ENCODE assay signal across 1 cellular context in the genomic region with DNA sequence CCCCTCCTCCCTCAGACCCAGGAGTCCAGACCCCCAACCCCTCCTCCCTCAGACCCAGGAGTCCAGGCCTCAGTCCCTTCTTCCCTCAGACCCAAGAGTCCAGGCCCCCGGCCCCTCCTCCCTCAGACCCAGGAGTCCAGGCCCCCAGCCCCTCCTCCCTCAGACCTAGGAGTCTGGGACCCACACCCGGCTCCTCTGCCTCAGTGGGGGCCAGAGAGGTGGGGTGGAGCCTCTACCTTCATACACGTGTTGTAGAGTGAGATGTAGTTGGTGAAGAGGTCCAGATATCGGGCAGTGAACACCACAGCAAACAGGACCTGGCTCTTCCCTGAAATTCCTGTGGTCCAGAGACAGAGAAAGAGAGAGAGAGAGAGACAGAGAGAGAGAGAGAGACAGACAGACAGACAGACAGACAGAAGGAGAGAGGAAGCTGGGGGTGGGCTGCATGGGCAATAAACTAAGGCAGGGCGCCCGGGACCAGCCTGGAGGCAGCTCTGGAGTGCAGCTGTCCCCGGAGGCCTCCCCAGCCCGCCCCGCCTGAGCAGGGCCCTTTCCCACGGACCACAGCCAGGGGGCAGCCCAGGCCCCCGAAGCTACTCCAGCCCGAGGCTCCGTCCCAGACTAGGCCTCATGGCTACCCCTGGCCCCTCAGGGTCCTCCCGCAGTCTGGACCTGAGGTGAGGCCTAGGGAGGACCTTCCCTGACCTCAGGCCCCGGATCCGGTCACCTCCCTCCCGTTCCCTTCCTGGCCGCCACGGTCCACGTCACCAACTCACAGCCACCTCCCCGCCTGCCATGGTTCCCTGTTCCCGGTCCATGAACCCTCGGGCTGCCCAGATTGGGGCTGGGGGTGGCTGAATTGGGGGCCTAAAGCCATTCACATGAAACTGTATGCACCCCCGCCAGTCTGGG.
TF ChIP-seq lines count a peak whose summit lies in the region.

No MANE protein-coding gene starts in this region.

TF ChIP-seq in HepG2, 621 proteins besides CTCF, POLR2A, EP300 and RAD21 (continued from another document and continues in another):
- TF ChIP-seq, protein P1, sequence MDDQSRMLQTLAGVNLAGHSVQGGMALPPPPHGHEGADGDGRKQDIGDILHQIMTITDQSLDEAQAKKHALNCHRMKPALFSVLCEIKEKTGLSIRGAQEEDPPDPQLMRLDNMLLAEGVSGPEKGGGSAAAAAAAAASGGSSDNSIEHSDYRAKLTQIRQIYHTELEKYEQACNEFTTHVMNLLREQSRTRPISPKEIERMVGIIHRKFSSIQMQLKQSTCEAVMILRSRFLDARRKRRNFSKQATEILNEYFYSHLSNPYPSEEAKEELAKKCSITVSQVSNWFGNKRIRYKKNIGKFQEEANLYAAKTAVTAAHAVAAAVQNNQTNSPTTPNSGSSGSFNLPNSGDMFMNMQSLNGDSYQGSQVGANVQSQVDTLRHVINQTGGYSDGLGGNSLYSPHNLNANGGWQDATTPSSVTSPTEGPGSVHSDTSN (CRISPR knock-in tag; IDR thresholded peaks at IDR 0.05; ENCODE audit: borderline replicate concordance): no peak
- TF ChIP-seq ZBTB42 (CRISPR knock-in tag; IDR thresholded peaks at IDR 0.05) (no peak), FOXC1 (CRISPR knock-in tag; IDR thresholded peaks at IDR 0.05; ENCODE audit: borderline replicate concordance) (peak; percentile 31; the same call in 1 of the 2 replicates), ZSCAN30 (CRISPR knock-in tag; IDR thresholded peaks at IDR 0.05) (no peak), KLF16 (CRISPR knock-in tag; IDR thresholded peaks at IDR 0.05) (peak in 1 of 2 experiments; percentile 66; a peak in 1 of 4 replicates), ZNF607 (CRISPR knock-in tag; IDR thresholded peaks at IDR 0.05; ENCODE audit: borderline replicate concordance) (peak; percentile 73), ZNF326 (CRISPR knock-in tag; IDR thresholded peaks at IDR 0.05; ENCODE audit: borderline replicate concordance) (no peak), RFX5 (IDR thresholded peaks at IDR 0.05; ENCODE audit: low read depth, low read length) (no peak), KDM2A (CRISPR knock-in tag; IDR thresholded peaks at IDR 0.05; ENCODE audit: borderline replicate concordance, low read depth) (peak; percentile 88), TEAD3 (CRISPR knock-in tag; optimal IDR thresholded peaks at IDR 0.05; ENCODE audit: borderline replicate concordance) (peak; percentile 23), HDAC2 (CRISPR knock-in tag; IDR thresholded peaks at IDR 0.05) (no peak), ZNF605 (CRISPR knock-in tag; IDR thresholded peaks at IDR 0.05) (peak; percentile 93; the same call in 1 of the 2 replicates), DPF2 (CRISPR knock-in tag; IDR thresholded peaks at IDR 0.05; ENCODE audit: borderline replicate concordance, low read depth) (no peak), RNF2 (conservative IDR thresholded peaks at IDR 0.05; ENCODE audit: low read depth) (no peak), TAF15 (IDR thresholded peaks at IDR 0.05; ENCODE audit: low read depth, low read length, poor library complexity, severe bottlenecking) (no peak), RFXANK (CRISPR knock-in tag; IDR thresholded peaks at IDR 0.05) (no peak), ZSCAN21 (CRISPR knock-in tag; IDR thresholded peaks at IDR 0.05; ENCODE audit: borderline replicate concordance) (no peak), GTF3A (CRISPR knock-in tag; conservative IDR thresholded peaks at IDR 0.05) (0 out of 2 replicates have a peak, but pooled peaks have one; percentile 32), KLF11 (CRISPR knock-in tag; IDR thresholded peaks at IDR 0.05) (no peak), ZIK1 (CRISPR knock-in tag; IDR thresholded peaks at IDR 0.05; ENCODE audit: borderline replicate concordance, low read depth) (no peak), ZC3H4 (CRISPR knock-in tag; IDR thresholded peaks at IDR 0.05; ENCODE audit: borderline replicate concordance) (peak; percentile 76; the same call in 1 of the 2 replicates), GFI1 (CRISPR knock-in tag; IDR thresholded peaks at IDR 0.05; ENCODE audit: borderline replicate concordance) (peak; percentile 34; the same call in 1 of the 2 replicates), NRL (CRISPR knock-in tag; IDR thresholded peaks at IDR 0.05; ENCODE audit: borderline replicate concordance) (peak; percentile 19; the same call in 1 of the 2 replicates), HMGA1 (CRISPR knock-in tag; conservative IDR thresholded peaks at IDR 0.05) (no peak), CBFB (CRISPR knock-in tag; IDR thresholded peaks at IDR 0.05) (no peak), NCOA2 (CRISPR knock-in tag; IDR thresholded peaks at IDR 0.05) (peak; percentile 57; the same call in 1 of the 2 replicates), ZNF44 (CRISPR knock-in tag; IDR thresholded peaks at IDR 0.05) (no peak), ISL2 (CRISPR knock-in tag; IDR thresholded peaks at IDR 0.05) (peak; percentile 38; the same call in 1 of the 2 replicates), ZNF567 (CRISPR knock-in tag; IDR thresholded peaks at IDR 0.05; ENCODE audit: borderline replicate concordance) (no peak), GABPB1 (CRISPR knock-in tag; IDR thresholded peaks at IDR 0.05) (peak; percentile 76; the same call in 1 of the 2 replicates), SALL1 (CRISPR knock-in tag; IDR thresholded peaks at IDR 0.05) (peak; percentile 62), TARDBP (CRISPR knock-in tag; IDR thresholded peaks at IDR 0.05) (no peak), CHD2 (IDR thresholded peaks at IDR 0.05; ENCODE audit: low read depth, low read length) (no peak), KAT2B (IDR thresholded peaks at IDR 0.05; ENCODE audit: borderline replicate concordance, low read depth, low read length) (no peak), IRX3 (CRISPR knock-in tag; IDR thresholded peaks at IDR 0.05; ENCODE audit: borderline replicate concordance, low read depth) (no peak), KLF9 (CRISPR knock-in tag; IDR thresholded peaks at IDR 0.05; ENCODE audit: low read depth) (no peak), MIER2 (CRISPR knock-in tag; IDR thresholded peaks at IDR 0.05) (no peak), ZNF546 (CRISPR knock-in tag; conservative IDR thresholded peaks at IDR 0.05) (no peak; the same call in 1 of the 2 replicates), NFYB (CRISPR knock-in tag; IDR thresholded peaks at IDR 0.05) (no peak), ZNF792 (CRISPR knock-in tag; IDR thresholded peaks at IDR 0.05) (no peak), ZNF224 (CRISPR knock-in tag; IDR thresholded peaks at IDR 0.05) (no peak), ZNF75D (CRISPR knock-in tag; IDR thresholded peaks at IDR 0.05; ENCODE audit: borderline replicate concordance) (no peak), ZNF3 (CRISPR knock-in tag; IDR thresholded peaks at IDR 0.05) (no peak), CHCHD3 (CRISPR knock-in tag; IDR thresholded peaks at IDR 0.05) (no peak), EHMT2 (IDR thresholded peaks at IDR 0.05; ENCODE audit: borderline replicate concordance, low read depth, low read length) (no peak)
- TF ChIP-seq, protein P2, sequence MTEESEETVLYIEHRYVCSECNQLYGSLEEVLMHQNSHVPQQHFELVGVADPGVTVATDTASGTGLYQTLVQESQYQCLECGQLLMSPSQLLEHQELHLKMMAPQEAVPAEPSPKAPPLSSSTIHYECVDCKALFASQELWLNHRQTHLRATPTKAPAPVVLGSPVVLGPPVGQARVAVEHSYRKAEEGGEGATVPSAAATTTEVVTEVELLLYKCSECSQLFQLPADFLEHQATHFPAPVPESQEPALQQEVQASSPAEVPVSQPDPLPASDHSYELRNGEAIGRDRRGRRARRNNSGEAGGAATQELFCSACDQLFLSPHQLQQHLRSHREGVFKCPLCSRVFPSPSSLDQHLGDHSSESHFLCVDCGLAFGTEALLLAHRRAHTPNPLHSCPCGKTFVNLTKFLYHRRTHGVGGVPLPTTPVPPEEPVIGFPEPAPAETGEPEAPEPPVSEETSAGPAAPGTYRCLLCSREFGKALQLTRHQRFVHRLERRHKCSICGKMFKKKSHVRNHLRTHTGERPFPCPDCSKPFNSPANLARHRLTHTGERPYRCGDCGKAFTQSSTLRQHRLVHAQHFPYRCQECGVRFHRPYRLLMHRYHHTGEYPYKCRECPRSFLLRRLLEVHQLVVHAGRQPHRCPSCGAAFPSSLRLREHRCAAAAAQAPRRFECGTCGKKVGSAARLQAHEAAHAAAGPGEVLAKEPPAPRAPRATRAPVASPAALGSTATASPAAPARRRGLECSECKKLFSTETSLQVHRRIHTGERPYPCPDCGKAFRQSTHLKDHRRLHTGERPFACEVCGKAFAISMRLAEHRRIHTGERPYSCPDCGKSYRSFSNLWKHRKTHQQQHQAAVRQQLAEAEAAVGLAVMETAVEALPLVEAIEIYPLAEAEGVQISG (CRISPR knock-in tag; IDR thresholded peaks at IDR 0.05): peak; percentile 77
- TF ChIP-seq, protein P3, sequence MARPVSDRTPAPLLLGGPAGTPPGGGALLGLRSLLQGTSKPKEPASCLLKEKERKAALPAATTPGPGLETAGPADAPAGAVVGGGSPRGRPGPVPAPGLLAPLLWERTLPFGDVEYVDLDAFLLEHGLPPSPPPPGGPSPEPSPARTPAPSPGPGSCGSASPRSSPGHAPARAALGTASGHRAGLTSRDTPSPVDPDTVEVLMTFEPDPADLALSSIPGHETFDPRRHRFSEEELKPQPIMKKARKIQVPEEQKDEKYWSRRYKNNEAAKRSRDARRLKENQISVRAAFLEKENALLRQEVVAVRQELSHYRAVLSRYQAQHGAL (CRISPR knock-in tag; IDR thresholded peaks at IDR 0.05; ENCODE audit: not compliant biosample characterization): peak; percentile 53
- TF ChIP-seq, protein P4, sequence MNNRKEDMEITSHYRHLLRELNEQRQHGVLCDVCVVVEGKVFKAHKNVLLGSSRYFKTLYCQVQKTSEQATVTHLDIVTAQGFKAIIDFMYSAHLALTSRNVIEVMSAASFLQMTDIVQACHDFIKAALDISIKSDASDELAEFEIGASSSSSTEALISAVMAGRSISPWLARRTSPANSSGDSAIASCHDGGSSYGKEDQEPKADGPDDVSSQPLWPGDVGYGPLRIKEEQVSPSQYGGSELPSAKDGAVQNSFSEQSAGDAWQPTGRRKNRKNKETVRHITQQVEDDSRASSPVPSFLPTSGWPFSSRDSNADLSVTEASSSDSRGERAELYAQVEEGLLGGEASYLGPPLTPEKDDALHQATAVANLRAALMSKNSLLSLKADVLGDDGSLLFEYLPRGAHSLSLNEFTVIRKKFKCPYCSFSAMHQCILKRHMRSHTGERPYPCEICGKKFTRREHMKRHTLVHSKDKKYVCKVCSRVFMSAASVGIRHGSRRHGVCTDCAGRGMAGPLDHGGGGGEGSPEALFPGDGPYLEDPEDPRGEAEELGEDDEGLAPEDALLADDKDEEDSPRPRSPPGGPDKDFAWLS (CRISPR knock-in tag; IDR thresholded peaks at IDR 0.05; ENCODE audit: borderline replicate concordance): no peak
- TF ChIP-seq, protein P5, sequence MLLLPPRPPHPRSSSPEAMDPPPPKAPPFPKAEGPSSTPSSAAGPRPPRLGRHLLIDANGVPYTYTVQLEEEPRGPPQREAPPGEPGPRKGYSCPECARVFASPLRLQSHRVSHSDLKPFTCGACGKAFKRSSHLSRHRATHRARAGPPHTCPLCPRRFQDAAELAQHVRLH (CRISPR knock-in tag; IDR thresholded peaks at IDR 0.05; ENCODE audit: borderline replicate concordance, low read depth): no peak
- TF ChIP-seq, protein P6, sequence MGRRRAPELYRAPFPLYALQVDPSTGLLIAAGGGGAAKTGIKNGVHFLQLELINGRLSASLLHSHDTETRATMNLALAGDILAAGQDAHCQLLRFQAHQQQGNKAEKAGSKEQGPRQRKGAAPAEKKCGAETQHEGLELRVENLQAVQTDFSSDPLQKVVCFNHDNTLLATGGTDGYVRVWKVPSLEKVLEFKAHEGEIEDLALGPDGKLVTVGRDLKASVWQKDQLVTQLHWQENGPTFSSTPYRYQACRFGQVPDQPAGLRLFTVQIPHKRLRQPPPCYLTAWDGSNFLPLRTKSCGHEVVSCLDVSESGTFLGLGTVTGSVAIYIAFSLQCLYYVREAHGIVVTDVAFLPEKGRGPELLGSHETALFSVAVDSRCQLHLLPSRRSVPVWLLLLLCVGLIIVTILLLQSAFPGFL (CRISPR knock-in tag; IDR thresholded peaks at IDR 0.05): no peak
- TF ChIP-seq, protein P7, sequence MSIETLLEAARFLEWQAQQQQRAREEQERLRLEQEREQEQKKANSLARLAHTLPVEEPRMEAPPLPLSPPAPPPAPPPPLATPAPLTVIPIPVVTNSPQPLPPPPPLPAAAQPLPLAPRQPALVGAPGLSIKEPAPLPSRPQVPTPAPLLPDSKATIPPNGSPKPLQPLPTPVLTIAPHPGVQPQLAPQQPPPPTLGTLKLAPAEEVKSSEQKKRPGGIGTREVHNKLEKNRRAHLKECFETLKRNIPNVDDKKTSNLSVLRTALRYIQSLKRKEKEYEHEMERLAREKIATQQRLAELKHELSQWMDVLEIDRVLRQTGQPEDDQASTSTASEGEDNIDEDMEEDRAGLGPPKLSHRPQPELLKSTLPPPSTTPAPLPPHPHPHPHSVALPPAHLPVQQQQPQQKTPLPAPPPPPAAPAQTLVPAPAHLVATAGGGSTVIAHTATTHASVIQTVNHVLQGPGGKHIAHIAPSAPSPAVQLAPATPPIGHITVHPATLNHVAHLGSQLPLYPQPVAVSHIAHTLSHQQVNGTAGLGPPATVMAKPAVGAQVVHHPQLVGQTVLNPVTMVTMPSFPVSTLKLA (IDR thresholded peaks at IDR 0.05): no peak
- TF ChIP-seq, protein P8, sequence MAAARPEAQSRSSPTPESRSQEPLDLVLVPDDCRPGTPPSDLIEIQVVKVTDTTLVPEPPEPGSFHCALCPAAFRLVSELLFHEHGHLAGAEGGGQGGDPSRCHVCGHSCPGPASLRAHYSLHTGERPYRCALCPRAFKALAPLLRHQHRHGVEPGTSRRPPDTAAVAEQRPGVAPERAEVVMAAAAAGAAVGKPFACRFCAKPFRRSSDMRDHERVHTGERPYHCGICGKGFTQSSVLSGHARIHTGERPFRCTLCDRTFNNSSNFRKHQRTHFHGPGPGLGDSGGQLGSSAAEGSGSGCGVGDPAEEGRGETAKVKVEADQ (CRISPR knock-in tag; IDR thresholded peaks at IDR 0.05; ENCODE audit: borderline replicate concordance): no peak
- TF ChIP-seq, protein P9, sequence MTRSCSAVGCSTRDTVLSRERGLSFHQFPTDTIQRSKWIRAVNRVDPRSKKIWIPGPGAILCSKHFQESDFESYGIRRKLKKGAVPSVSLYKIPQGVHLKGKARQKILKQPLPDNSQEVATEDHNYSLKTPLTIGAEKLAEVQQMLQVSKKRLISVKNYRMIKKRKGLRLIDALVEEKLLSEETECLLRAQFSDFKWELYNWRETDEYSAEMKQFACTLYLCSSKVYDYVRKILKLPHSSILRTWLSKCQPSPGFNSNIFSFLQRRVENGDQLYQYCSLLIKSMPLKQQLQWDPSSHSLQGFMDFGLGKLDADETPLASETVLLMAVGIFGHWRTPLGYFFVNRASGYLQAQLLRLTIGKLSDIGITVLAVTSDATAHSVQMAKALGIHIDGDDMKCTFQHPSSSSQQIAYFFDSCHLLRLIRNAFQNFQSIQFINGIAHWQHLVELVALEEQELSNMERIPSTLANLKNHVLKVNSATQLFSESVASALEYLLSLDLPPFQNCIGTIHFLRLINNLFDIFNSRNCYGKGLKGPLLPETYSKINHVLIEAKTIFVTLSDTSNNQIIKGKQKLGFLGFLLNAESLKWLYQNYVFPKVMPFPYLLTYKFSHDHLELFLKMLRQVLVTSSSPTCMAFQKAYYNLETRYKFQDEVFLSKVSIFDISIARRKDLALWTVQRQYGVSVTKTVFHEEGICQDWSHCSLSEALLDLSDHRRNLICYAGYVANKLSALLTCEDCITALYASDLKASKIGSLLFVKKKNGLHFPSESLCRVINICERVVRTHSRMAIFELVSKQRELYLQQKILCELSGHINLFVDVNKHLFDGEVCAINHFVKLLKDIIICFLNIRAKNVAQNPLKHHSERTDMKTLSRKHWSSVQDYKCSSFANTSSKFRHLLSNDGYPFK (CRISPR knock-in tag; IDR thresholded peaks at IDR 0.05; ENCODE audit: borderline replicate concordance): no peak; the same call in 1 of the 2 replicates
- TF ChIP-seq, protein P10, sequence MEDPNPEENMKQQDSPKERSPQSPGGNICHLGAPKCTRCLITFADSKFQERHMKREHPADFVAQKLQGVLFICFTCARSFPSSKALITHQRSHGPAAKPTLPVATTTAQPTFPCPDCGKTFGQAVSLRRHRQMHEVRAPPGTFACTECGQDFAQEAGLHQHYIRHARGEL (CRISPR knock-in tag; IDR thresholded peaks at IDR 0.05): no peak
